In genomic region chrX:154506483-154507332, GRCh38 we compare ENCODE assay signal across 17 cellular contexts. TPM values are rescaled to one million over a fixed set of nuclear protein-coding genes. Genes with fewer than 3 reads are reported as not detected.
DNase-seq lines count a peak whose midpoint lies in the region; ATAC-seq, FAIRE-seq and TF ChIP-seq lines count a peak whose summit lies in the region.
"Had no signal": no experiment of that assay in that cellular context is flagged by ENCODE, and none has a peak within 500 bp of the region (broad histone marks: within the 10 kb centered on the region; RNA-seq: fewer than 3 reads in every experiment).

No MANE protein-coding gene starts in this region.

- H2AFZ ChIP-seq in PC-3 (ENCODE audit: low read length) (no peak overlapping the region), trophoblast cell (ENCODE audit: insufficient read depth, low read length, poor library complexity) (no peak overlapping the region)

- H3K27me3 Mint-ChIP-seq in Caco-2 (ENCODE audit: insufficient read depth, unreplicated experiment), result no peaks in the 10 kb centered on the region
- H3K27me3 Mint-ChIP-seq: CD4-positive, alpha-beta memory T cell had no signal

- intact Hi-C loops in Caco-2 (cut with micrococcal nuclease; ENCODE audit: unreplicated experiment), result no loop called here
- intact Hi-C loops in PC-3 (cut with micrococcal nuclease), result no loop called here
- intact Hi-C loops in kidney (cut with DNase I), result no loop called here

- no peak for FAIRE-seq in kidney (lab: Jason Lieb, UNC)
- FAIRE-seq: A549, GM12891 had no signal

- H2BK5ac ChIP-seq in trophoblast cell (ENCODE audit: low read depth, low read length, poor library complexity), result no peak overlapping the region

- H4K12ac ChIP-seq in trophoblast cell (ENCODE audit: low read depth, low read length), result no peak overlapping the region

- no peak overlapping the region for H4K8ac ChIP-seq in trophoblast cell (ENCODE audit: low read depth, low read length)

- H3K23ac ChIP-seq in trophoblast cell (ENCODE audit: low read length), result no peak overlapping the region

- no peaks in the 10 kb centered on the region for H3K27me3 ChIP-seq in Caco-2 (replicated peaks; ENCODE audit: control insufficient read depth, insufficient read depth, low read length)
- no peaks in the 10 kb centered on the region for H3K27me3 ChIP-seq in PC-3 (ENCODE audit: low read length)
- no peaks in the 10 kb centered on the region for H3K27me3 ChIP-seq in trophoblast cell (ENCODE audit: insufficient read depth, low read length)

- H2BK12ac ChIP-seq in trophoblast cell (ENCODE audit: low read length), result no peak overlapping the region

- no peaks in the 10 kb centered on the region for H3K9me3 Mint-ChIP-seq in Caco-2 (ENCODE audit: unreplicated experiment)

- H3K27ac Mint-ChIP-seq in Caco-2 (ENCODE audit: unreplicated experiment), result no peak overlapping the region
- H3K27ac Mint-ChIP-seq: CD4-positive, alpha-beta memory T cell had no signal

- no peak overlapping the region for H3K4me3 ChIP-seq in Caco-2 (ENCODE audit: low read depth, low read length)
- no peak overlapping the region for H3K4me3 ChIP-seq in PC-3 (ENCODE audit: low read length)
- H3K4me3 ChIP-seq in kidney (ENCODE audit: low read length in 2 of 2), result no peak overlapping the region
- H3K4me3 ChIP-seq in trophoblast cell (ENCODE audit: low read depth, low read length), result no peak overlapping the region
- H3K4me3 ChIP-seq: A549, BLaER1 had no signal

- no peak overlapping the region for H2AK5ac ChIP-seq in trophoblast cell (ENCODE audit: low read length)

- H4K91ac ChIP-seq in trophoblast cell (ENCODE audit: low read depth, low read length), result peak overlapping the region; percentile 87

- ATAC-seq in PC-3 (no peak), HG03520 (IDR thresholded peaks at IDR 0.05; ENCODE audit: unreplicated experiment) (no peak)

- H3K4me3 Mint-ChIP-seq in Caco-2 (ENCODE audit: unreplicated experiment), result no peak overlapping the region
- H3K4me3 Mint-ChIP-seq: CD4-positive, alpha-beta memory T cell had no signal

- H3K4me1 ChIP-seq in Caco-2, result no peaks in the 10 kb centered on the region
- H3K4me1 ChIP-seq in PC-3 (ENCODE audit: insufficient read depth, low read length), result peaks cover 18% of the 10 kb centered on the region
- H3K4me1 ChIP-seq in kidney (ENCODE audit: control insufficient read depth in 1 of 2, insufficient read depth in 1 of 2, low read depth in 1 of 2, low read length in 2 of 2), result no peaks in the 10 kb centered on the region
- peaks cover 13 to 14% of the 10 kb centered on the region in 2 experiments for H3K4me1 ChIP-seq in trophoblast cell (ENCODE audit: control insufficient read depth in 1 of 2, insufficient read depth in 2 of 2, low read length in 2 of 2)
- H3K4me1 ChIP-seq: A549 had no signal

- H3K79me2 ChIP-seq in PC-3 (ENCODE audit: low read length), result no peaks in the 10 kb centered on the region
- no peaks in the 10 kb centered on the region for H3K79me2 ChIP-seq in trophoblast cell (ENCODE audit: control insufficient read depth, insufficient read depth, low read length, poor library complexity)

- H3K9ac ChIP-seq in PC-3 (ENCODE audit: low read length) (no peak overlapping the region), kidney (ENCODE audit: low read length in 2 of 2) (no peak overlapping the region), trophoblast cell (ENCODE audit: low read length) (no peak overlapping the region)
- H3K9ac ChIP-seq: BLaER1 had no signal

- TF ChIP-seq CTCF in Caco-2 (IDR thresholded peaks at IDR 0.05; ENCODE audit: insufficient read depth in 1 of 2, low read depth in 1 of 2, low read length in 1 of 2, severe bottlenecking in 1 of 2, unreplicated experiment in 1 of 2) (no peak), PC-3 (conservative IDR thresholded peaks at IDR 0.05; ENCODE audit: low read depth, low read length) (no peak), kidney (IDR thresholded peaks at IDR 0.05; ENCODE audit: borderline replicate concordance, extremely low read depth, insufficient read depth) (no peak)

- BruUV-seq in Caco-2 (replicated peaks; lab: Mats Ljungman, UMichigan) (TSS peak; percentile 23), PC-3 (replicated peaks; lab: Mats Ljungman, UMichigan) (TSS peak; percentile 47)

- DNase-seq in Caco-2 (no peak), PC-3 (no peak), kidney (peak; percentile 72), trophoblast cell (no peak), NCI-H69 (lab: John Stamatoyannopoulos, UW) (no peak), SIG-M5 (lab: John Stamatoyannopoulos, UW) (no peak)
- DNase-seq: CD4-positive, alpha-beta memory T cell; MM.1S; NCI-H1105; NCI-H2081; NCI-H2171 treated with DMSO at 0.1 percent for 48 hours; NCI-H446; NCI-H526 treated with DMSO at 0.1 percent for 48 hours had no signal

- peaks cover 10% of the 10 kb centered on the region for H3K79me1 ChIP-seq in trophoblast cell (ENCODE audit: low read length)

- 0 out of 2 replicates have a peak overlapping the region, but pooled peaks have one; percentile 69 for H3K27ac ChIP-seq in PC-3 (ENCODE audit: low read length)
- H3K27ac ChIP-seq in kidney (ENCODE audit: low read depth in 2 of 2, low read length in 2 of 2), result no peak overlapping the region
- peak overlapping the region; percentile 80 for H3K27ac ChIP-seq in trophoblast cell (ENCODE audit: low read depth, low read length)
- H3K27ac ChIP-seq: A549, BLaER1 had no signal

- H2BK120ac ChIP-seq in trophoblast cell (ENCODE audit: insufficient read depth, low read length, poor library complexity), result no peak overlapping the region

- no peaks in the 10 kb centered on the region for H3F3A ChIP-seq in PC-3 (ENCODE audit: low read length, unreplicated experiment)

- H3K9me3 ChIP-seq in Caco-2 (no peaks in the 10 kb centered on the region), PC-3 (ENCODE audit: low read length) (no peaks in the 10 kb centered on the region), kidney (ENCODE audit: control insufficient read depth in 1 of 2, low read length in 2 of 2) (no peaks in the 10 kb centered on the region), trophoblast cell (ENCODE audit: insufficient read depth, low read depth, low read length) (no peaks in the 10 kb centered on the region)
- H3K9me3 ChIP-seq: A549 had no signal

- no peaks in the 10 kb centered on the region for H3K36me3 ChIP-seq in Caco-2 (ENCODE audit: control insufficient read depth, insufficient read depth, low read length)
- H3K36me3 ChIP-seq in PC-3 (ENCODE audit: low read depth, low read length), result 0 out of 2 replicates have a peak, but pooled peaks cover 3% of the 10 kb centered on the region
- H3K36me3 ChIP-seq in kidney (ENCODE audit: control insufficient read depth in 1 of 2, insufficient read depth in 2 of 2, low read length in 2 of 2), result no peaks in the 10 kb centered on the region
- peaks cover 24% of the 10 kb centered on the region in 2 experiments for H3K36me3 ChIP-seq in trophoblast cell (ENCODE audit: control insufficient read depth in 1 of 2, insufficient read depth in 2 of 2, low read length in 2 of 2)

- CTCF ChIA-PET in Caco-2 (lab: Charles Lee), result no interaction called here
- CTCF ChIA-PET in PC-3 (lab: Charles Lee), result no interaction called here

- POLR2A ChIA-PET in Caco-2 (lab: Charles Lee) (interaction anchor here (0.7 kb wide), 1 partner anchor 16 kb away, joined by 3 read pairs; the partner anchor contains the start of gene SLC10A3), PC-3 (lab: Charles Lee; ENCODE audit: unreplicated experiment) (no interaction called here)

- peak overlapping the region; percentile 6 for H3K18ac ChIP-seq in trophoblast cell (ENCODE audit: low read length)

- peak overlapping the region; percentile 54; the same call in 1 of the 2 replicates for H3K4me2 ChIP-seq in PC-3 (ENCODE audit: low read length)
- no peak overlapping the region for H3K4me2 ChIP-seq in trophoblast cell (ENCODE audit: low read length)
- H3K4me2 ChIP-seq: A549, BLaER1 had no signal

- H4K20me1 ChIP-seq in PC-3 (ENCODE audit: low read length), result no peaks in the 10 kb centered on the region
- H4K20me1 ChIP-seq: BLaER1 had no signal

- H3K14ac ChIP-seq in trophoblast cell (ENCODE audit: low read length), result no peak overlapping the region

- H3K4ac ChIP-seq in trophoblast cell (ENCODE audit: low read depth, low read length), result no peak overlapping the region

- no CpG with 5 or more reads among the region's 37 CpGs for WGBS in trophoblast cell (ENCODE audit: extremely low coverage, insufficient coverage, insufficient read length)

- H3K9me2 ChIP-seq in PC-3 (replicated peaks; ENCODE audit: low read length), result no peaks in the 10 kb centered on the region

- no peaks in the 10 kb centered on the region for H3K36me3 Mint-ChIP-seq in Caco-2 (ENCODE audit: insufficient read depth, unreplicated experiment)

- H3K4me1 Mint-ChIP-seq in Caco-2 (ENCODE audit: low read depth, unreplicated experiment), result no peaks in the 10 kb centered on the region

RNA-seq across cellular contexts. Expression of gene FAM3A, which starts 9.3 kb away (rescaled TPM):
- total RNA-seq in Caco-2 (2022), result 23.0 and 27.3 TPM in 2 replicates
- 69.2 and 88.0 TPM in 2 replicates for total RNA-seq in PC-3 (2014; rRNA removed)
- 39.5 TPM for total RNA-seq in kidney
- polyA plus RNA-seq in kidney (ENCODE audit: insufficient read depth, low read depth, low replicate concordance), result 73.4 TPM
- 28.5 and 29.0 TPM in 2 replicates for polyA plus RNA-seq in trophoblast cell (2013)

RNA-seq across cellular contexts. Expression of gene SLC10A3, which starts 16.3 kb away (rescaled TPM):
- total RNA-seq in Caco-2 (2022) (19.6 and 22.5 TPM in 2 replicates), PC-3 (2014; rRNA removed) (42.1 and 50.6 TPM in 2 replicates), kidney (27.3 TPM)
- 19.0 TPM for polyA plus RNA-seq in kidney (ENCODE audit: insufficient read depth, low read depth, low replicate concordance)
- polyA plus RNA-seq in trophoblast cell (2013), result 32.8 and 34.6 TPM in 2 replicates

RNA-seq across cellular contexts. Expression of gene UBL4A, which starts 20.3 kb away (rescaled TPM):
- total RNA-seq in Caco-2 (2022) (38.8 and 42.5 TPM in 2 replicates), PC-3 (2014; rRNA removed) (92.3 and 101 TPM in 2 replicates), kidney (26.1 TPM)
- polyA plus RNA-seq in kidney (ENCODE audit: insufficient read depth, low read depth, low replicate concordance), result 35.2 TPM
- polyA plus RNA-seq in trophoblast cell (2013), result 19.4 and 19.6 TPM in 2 replicates

RNA-seq across cellular contexts. Expression of gene LAGE3, which starts 27.6 kb away (rescaled TPM):
- 26.0 and 26.7 TPM in 2 replicates for total RNA-seq in Caco-2 (2022)
- 82.8 and 87.4 TPM in 2 replicates for total RNA-seq in PC-3 (2014; rRNA removed)
- 10.0 TPM for total RNA-seq in kidney
- 29.0 TPM for polyA plus RNA-seq in kidney (ENCODE audit: insufficient read depth, low read depth, low replicate concordance)
- 20.9 and 21.3 TPM in 2 replicates for polyA plus RNA-seq in trophoblast cell (2013)

RNA-seq across cellular contexts. Expression of gene G6PD, which starts 39.9 kb away (rescaled TPM):
- total RNA-seq in Caco-2 (2022) (83.6 and 103 TPM in 2 replicates), PC-3 (2014; rRNA removed) (121 and 147 TPM in 2 replicates), kidney (54.1 TPM)
- 34.7 TPM for polyA plus RNA-seq in kidney (ENCODE audit: insufficient read depth, low read depth, low replicate concordance)
- polyA plus RNA-seq in trophoblast cell (2013), result 70.4 and 71.8 TPM in 2 replicates

Comparison
In these comparisons a context has a peak if more than half of its experiments do, and no peak if none do; other contexts are left out.
1. H3K27ac ChIP-seq: peak in PC-3 (single experiment) and trophoblast cell (single experiment); none in kidney (0 of 2).